Comparison of ENCODE assay signal across 29 cellular contexts in the genomic region with DNA sequence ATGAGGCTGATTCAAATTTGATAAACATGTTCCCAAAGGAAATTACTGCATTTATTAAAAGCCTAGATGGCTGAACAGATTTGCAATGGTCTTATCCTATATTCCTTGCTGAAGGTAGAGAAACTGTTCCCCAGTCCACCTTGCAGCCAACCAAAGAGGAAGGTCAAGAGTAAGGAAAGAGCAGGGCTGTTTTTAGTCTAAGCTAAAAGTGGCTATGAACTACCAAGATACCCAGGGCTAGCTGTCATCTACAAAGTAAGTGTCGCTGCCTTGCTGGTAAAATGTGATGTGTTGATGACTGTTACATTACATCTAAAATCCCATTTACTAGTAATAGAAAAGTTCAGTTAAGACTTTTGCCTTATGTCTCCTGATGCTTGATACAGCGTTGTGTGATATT.
"Had no signal": no experiment of that assay in that cellular context is flagged by ENCODE, and none has a peak within 500 bp of the region (broad histone marks: within the 10 kb centered on the region; RNA-seq: fewer than 3 reads in every experiment).

No MANE protein-coding gene starts in this region.

- H3K36me3 ChIP-seq: colonic mucosa, gastrocnemius medialis, ovary, suprapubic skin, transverse colon, upper lobe of right lung had no signal

- H3K4me3 Mint-ChIP-seq: central memory CD8-positive, alpha-beta T cell; dendritic cell treated with granulocyte-macrophage colony-stimulating factor and Interleukin-4, amounts not matched to agents 40 ng/mL and 50 ng/mL, for 4 days; endodermal cell; immature natural killer cell; naive thymus-derived CD4-positive, alpha-beta T cell; nephron progenitor cell; stimulated activated naive CD8-positive, alpha-beta T cell treated with anti-CD3 and anti-CD28 coated beads, Interleukin-15, amount 100 ng/mL, for 72 hours had no signal

- H3K27me3 ChIP-seq: colonic mucosa, gastrocnemius medialis, ovary, suprapubic skin, transverse colon, upper lobe of right lung had no signal

- H3K36me3 Mint-ChIP-seq: immature natural killer cell; naive thymus-derived CD4-positive, alpha-beta T cell had no signal

- H3K9me3 ChIP-seq: colonic mucosa, gastrocnemius medialis, ovary, suprapubic skin, transverse colon, upper lobe of right lung had no signal

- H3K9me3 Mint-ChIP-seq: dendritic cell treated with granulocyte-macrophage colony-stimulating factor and Interleukin-4, amounts not matched to agents 40 ng/mL and 50 ng/mL, for 4 days; endodermal cell; immature natural killer cell; nephron progenitor cell; stimulated activated naive CD8-positive, alpha-beta T cell treated with anti-CD3 and anti-CD28 coated beads, Interleukin-15, amount 100 ng/mL, for 72 hours had no signal

- H3K27ac ChIP-seq: colonic mucosa, epithelial cell of prostate, gastrocnemius medialis, ovary, suprapubic skin, transverse colon, upper lobe of right lung had no signal

- ATAC-seq: gastrocnemius medialis; naive thymus-derived CD4-positive, alpha-beta T cell; sciatic nerve; stimulated activated naive CD8-positive, alpha-beta T cell treated with anti-CD3 and anti-CD28 coated beads, Interleukin-15, amount 100 ng/mL, for 72 hours; upper lobe of right lung had no signal

- H3K27me3 Mint-ChIP-seq: central memory CD8-positive, alpha-beta T cell; dendritic cell treated with granulocyte-macrophage colony-stimulating factor and Interleukin-4, amounts not matched to agents 40 ng/mL and 50 ng/mL, for 4 days; naive thymus-derived CD4-positive, alpha-beta T cell; stimulated activated naive CD8-positive, alpha-beta T cell treated with anti-CD3 and anti-CD28 coated beads, Interleukin-15, amount 100 ng/mL, for 72 hours had no signal

- H3K4me1 Mint-ChIP-seq: central memory CD8-positive, alpha-beta T cell; endodermal cell; immature natural killer cell; naive thymus-derived CD4-positive, alpha-beta T cell; nephron progenitor cell; stimulated activated naive CD8-positive, alpha-beta T cell treated with anti-CD3 and anti-CD28 coated beads, Interleukin-15, amount 100 ng/mL, for 72 hours had no signal

- DNase-seq: colonic mucosa; effector CD8-positive, alpha-beta T cell; endodermal cell; foreskin fibroblast; gastrocnemius medialis; hypothalamus; immature natural killer cell; islet precursor cell; kidney glomerular epithelial cell; midbrain; naive thymus-derived CD4-positive, alpha-beta T cell; nephron progenitor cell; occipital lobe; retina; stimulated activated CD4-positive, alpha-beta T cell treated with anti-CD3 and anti-CD28 coated beads, Interleukin-12 subunit alpha, Interleukin-12 subunit beta, amount 100 ng/mL, for 4 hours; stimulated activated CD4-positive, alpha-beta T cell treated with anti-CD3 and anti-CD28 coated beads, Interleukin-1b, Interleukin-23, amount 100 ng/mL, for 48 hours; stimulated activated CD4-positive, alpha-beta T cell treated with anti-CD3 and anti-CD28 coated beads, Interleukin-4, amount 100 ng/mL, for 1 hour; stimulated activated CD8-positive, alpha-beta memory T cell treated with anti-CD3 and anti-CD28 coated beads, Interleukin-4, amount 100 ng/mL, for 48 hours; stimulated activated naive CD4-positive, alpha-beta T cell; stimulated activated naive CD8-positive, alpha-beta T cell treated with anti-CD3 and anti-CD28 coated beads, Interleukin-15, amount 100 ng/mL, for 72 hours; transverse colon; upper lobe of right lung had no signal

- H3K4me3 ChIP-seq: colonic mucosa, gastrocnemius medialis, ovary, smooth muscle cell, suprapubic skin, transverse colon, upper lobe of right lung had no signal

- H3K4me1 ChIP-seq: colonic mucosa, gastrocnemius medialis, upper lobe of right lung had no signal

- H3K27ac Mint-ChIP-seq: dendritic cell treated with granulocyte-macrophage colony-stimulating factor and Interleukin-4, amounts not matched to agents 40 ng/mL and 50 ng/mL, for 4 days; endodermal cell; immature natural killer cell; naive thymus-derived CD4-positive, alpha-beta T cell; nephron progenitor cell; stimulated activated naive CD8-positive, alpha-beta T cell treated with anti-CD3 and anti-CD28 coated beads, Interleukin-15, amount 100 ng/mL, for 72 hours had no signal
